Comparison of ENCODE assay signal across 1 cellular context in genomic region chr6:129209355-129209754, GRCh38.
A peak's percentile ranks its signal among the peaks of the same experiment; 100 is the strongest.
TF ChIP-seq lines count a peak whose summit lies in the region.

No MANE protein-coding gene starts in this region.

TF ChIP-seq in HEK293, 187 proteins besides CTCF, POLR2A, EP300 and RAD21 (continued from another document):
- TF ChIP-seq PRDM4 (tag by site-specific recombination; IDR thresholded peaks at IDR 0.05) (peak; percentile 44; the same call in 1 of the 2 replicates), ZNF600 (tag by site-specific recombination; IDR thresholded peaks at IDR 0.05) (no peak), ZNF18 (tag by site-specific recombination; IDR thresholded peaks at IDR 0.05) (no peak), ZNF629 (tag by site-specific recombination; IDR thresholded peaks at IDR 0.05) (no peak), ZSCAN30 (tag by site-specific recombination; IDR thresholded peaks at IDR 0.05) (no peak), ZNF26 (tag by site-specific recombination; IDR thresholded peaks at IDR 0.05) (no peak), ZNF768 (tag by site-specific recombination; IDR thresholded peaks at IDR 0.05) (no peak), GLI2 (tag by site-specific recombination; IDR thresholded peaks at IDR 0.05; ENCODE audit: borderline replicate concordance, low read depth) (no peak), ZNF311 (tag by site-specific recombination; IDR thresholded peaks at IDR 0.05; ENCODE audit: borderline replicate concordance) (no peak), ZNF558 (tag by site-specific recombination; IDR thresholded peaks at IDR 0.05) (no peak), ZNF560 (tag by site-specific recombination; IDR thresholded peaks at IDR 0.05; ENCODE audit: borderline replicate concordance) (no peak), ZNF155 (tag by site-specific recombination; IDR thresholded peaks at IDR 0.05) (no peak), ZNF654 (tag by site-specific recombination; IDR thresholded peaks at IDR 0.05; ENCODE audit: low read depth) (no peak), REST (tag by site-specific recombination; IDR thresholded peaks at IDR 0.05) (no peak), ZNF433 (tag by site-specific recombination; IDR thresholded peaks at IDR 0.05; ENCODE audit: low read depth) (no peak), ZBTB8A (tag by site-specific recombination; IDR thresholded peaks at IDR 0.05) (peak; percentile 36; the same call in 1 of the 2 replicates), OSR2 (tag by site-specific recombination; IDR thresholded peaks at IDR 0.05) (peak; percentile 25; the same call in 1 of the 2 replicates), FEZF1 (tag by site-specific recombination; IDR thresholded peaks at IDR 0.05) (peak; percentile 74), ZNF621 (tag by site-specific recombination; IDR thresholded peaks at IDR 0.05) (no peak), KLF17 (tag by site-specific recombination; IDR thresholded peaks at IDR 0.05) (no peak), WT1 (tag by site-specific recombination; IDR thresholded peaks at IDR 0.05) (0 out of 2 replicates have a peak, but pooled peaks have one; percentile 33)
